ENCODE assay signal across 1 cellular context in genomic region chr14:23478109-23478698, GRCh38.
TF ChIP-seq lines count a peak whose summit lies in the region.

No MANE protein-coding gene starts in this region.

TF ChIP-seq in HepG2, 621 proteins besides CTCF, POLR2A, EP300 and RAD21 (continued from another document and continues in another):
- no peak for TF ChIP-seq ZNF646 (CRISPR knock-in tag; IDR thresholded peaks at IDR 0.05)
- no peak for TF ChIP-seq ZNF234 (CRISPR knock-in tag; conservative IDR thresholded peaks at IDR 0.05)
- no peak for TF ChIP-seq NCOA2 (CRISPR knock-in tag; IDR thresholded peaks at IDR 0.05)
- no peak for TF ChIP-seq TRAFD1 (CRISPR knock-in tag; IDR thresholded peaks at IDR 0.05; ENCODE audit: borderline replicate concordance)
- 0 out of 2 replicates have a peak, but pooled peaks have one; percentile 52 for TF ChIP-seq KDM3A (CRISPR knock-in tag; IDR thresholded peaks at IDR 0.05; ENCODE audit: low read depth)
- 0 out of 2 replicates have a peak, but pooled peaks have one; percentile 60 for TF ChIP-seq POLR2AphosphoS2 (IDR thresholded peaks at IDR 0.05; ENCODE audit: low read depth, low read length)
- TF ChIP-seq ZNF501 (CRISPR knock-in tag; IDR thresholded peaks at IDR 0.05), result no peak
- no peak for TF ChIP-seq ZZZ3 (CRISPR knock-in tag; IDR thresholded peaks at IDR 0.05; ENCODE audit: borderline replicate concordance)
- no peak for TF ChIP-seq ARID2 (CRISPR knock-in tag; IDR thresholded peaks at IDR 0.05; ENCODE audit: borderline replicate concordance)
- TF ChIP-seq SMARCE1 (IDR thresholded peaks at IDR 0.05; ENCODE audit: borderline replicate concordance), result no peak
- no peak for TF ChIP-seq ZNF782 (CRISPR knock-in tag; IDR thresholded peaks at IDR 0.05; ENCODE audit: borderline replicate concordance)
- no peak for TF ChIP-seq ZFP82 (CRISPR knock-in tag; IDR thresholded peaks at IDR 0.05; ENCODE audit: borderline replicate concordance)
- TF ChIP-seq GATAD2A (CRISPR knock-in tag; IDR thresholded peaks at IDR 0.05), result peak; percentile 57; the same call in 1 of the 2 replicates
- TF ChIP-seq ZNF740 (CRISPR knock-in tag; IDR thresholded peaks at IDR 0.05), result no peak
- TF ChIP-seq ZNF737 (CRISPR knock-in tag; IDR thresholded peaks at IDR 0.05; ENCODE audit: borderline replicate concordance), result no peak
- TF ChIP-seq GMEB2 (CRISPR knock-in tag; IDR thresholded peaks at IDR 0.05; ENCODE audit: low read depth), result peak; percentile 15; the same call in 1 of the 2 replicates
- TF ChIP-seq ZNF136 (CRISPR knock-in tag; IDR thresholded peaks at IDR 0.05; ENCODE audit: low read depth), result no peak
- TF ChIP-seq ZNF7 (CRISPR knock-in tag; IDR thresholded peaks at IDR 0.05), result no peak
- TF ChIP-seq ZHX1 (CRISPR knock-in tag; IDR thresholded peaks at IDR 0.05; ENCODE audit: low read depth), result no peak
- TF ChIP-seq TRIM22 (IDR thresholded peaks at IDR 0.05), result no peak
- TF ChIP-seq SNAPC5 (CRISPR knock-in tag; IDR thresholded peaks at IDR 0.05; ENCODE audit: borderline replicate concordance), result no peak
- TF ChIP-seq CERS6 (CRISPR knock-in tag; IDR thresholded peaks at IDR 0.05), result no peak
- TF ChIP-seq PATZ1 (CRISPR knock-in tag; IDR thresholded peaks at IDR 0.05), result peak; percentile 38; the same call in 1 of the 2 replicates
- TF ChIP-seq SIX1 (CRISPR knock-in tag; IDR thresholded peaks at IDR 0.05; ENCODE audit: borderline replicate concordance), result peak; percentile 56; the same call in 1 of the 2 replicates
- no peak for TF ChIP-seq ZC3H4 (CRISPR knock-in tag; IDR thresholded peaks at IDR 0.05; ENCODE audit: borderline replicate concordance)
- peak; percentile 20; the same call in 1 of the 2 replicates for TF ChIP-seq NFE2L2 (IDR thresholded peaks at IDR 0.05; ENCODE audit: low read length)
- TF ChIP-seq AHDC1 (CRISPR knock-in tag; IDR thresholded peaks at IDR 0.05; ENCODE audit: borderline replicate concordance), result no peak
